ENCODE assay signal across 8 cellular contexts in genomic region chr19:19531951-19532805, GRCh38. TPM values are rescaled to one million over a fixed set of nuclear protein-coding genes. Genes with fewer than 3 reads are reported as not detected.
DNase-seq lines count a peak whose midpoint lies in the region; ATAC-seq and TF ChIP-seq lines count a peak whose summit lies in the region.

No MANE protein-coding gene starts in this region.

- no peaks in the 10 kb centered on the region for H3K9me3 ChIP-seq in Peyer's patch

- H3K27ac ChIP-seq in HL-60 (replicated peaks) (no peak overlapping the region), Peyer's patch (no peak overlapping the region)

- no peak for TF ChIP-seq POLR2A in Peyer's patch (IDR thresholded peaks at IDR 0.05)

- no peak overlapping the region for H3K4me3 ChIP-seq in HL-60 (replicated peaks; ENCODE audit: insufficient read depth, low read length)
- H3K4me3 ChIP-seq in Peyer's patch = no peak overlapping the region
- no peak overlapping the region for H3K4me3 ChIP-seq in fibroblast of villous mesenchyme (ENCODE audit: low read depth, low read length)

- in situ Hi-C loops in Caki2 (cut with HindIII; ENCODE audit: low pct_unique_long_range_greater_than_20kb, low sequenced_read_pairs) = loop anchor here (10.0 kb wide), 1 partner anchor 133 kb away; the partner anchor contains the start of genes ATP13A1 and ZNF101

- no peaks in the 10 kb centered on the region for H3K27me3 ChIP-seq in HL-60 (ENCODE audit: insufficient read depth, poor library complexity, severe bottlenecking)
- H3K27me3 ChIP-seq in Peyer's patch = no peaks in the 10 kb centered on the region

- DNase-seq in Caki2 (ENCODE audit: low read depth) (peak; percentile 35), HL-60 (ENCODE audit: low read depth in 1 of 2, low spot score in 1 of 2) (peak; percentile 55 to 70), Peyer's patch (peak; percentile 81 to 93 (median 90)), fibroblast of villous mesenchyme (ENCODE audit: low read depth) (peak; percentile 49), occipital lobe (lab: John Stamatoyannopoulos, UW) (peak; percentile 57), stromal cell of bone marrow (ENCODE audit: low read depth) (peak; percentile 35)
- DNase-seq in activated T-helper 1 cell treated with anti-CD3 and anti-CD28 coated beads, Interleukin-2, amount 50 U/mL, for 16 hours (ENCODE audit: low read depth in 1 of 2, low spot score in 1 of 2) = peak; percentile 82 to 86

- peak; percentile 78 for TF ChIP-seq CTCF in HL-60 (IDR thresholded peaks at IDR 0.05; ENCODE audit: insufficient read depth, low read length)
- peak; percentile 90 to 97 (median 96) for TF ChIP-seq CTCF in Peyer's patch (IDR thresholded peaks at IDR 0.05)
- TF ChIP-seq CTCF in fibroblast of villous mesenchyme (IDR thresholded peaks at IDR 0.05; ENCODE audit: insufficient read depth, low read depth, low read length) = peak; percentile 92

- peaks cover 0 to 23% (median 0%) of the 10 kb centered on the region in 3 donors for H3K36me3 ChIP-seq in Peyer's patch

- H3K4me1 ChIP-seq in Peyer's patch = peaks cover 0 to 8% (median 4%) of the 10 kb centered on the region in 4 donors

- no peak for ATAC-seq in GM18502 (IDR thresholded peaks at IDR 0.05; ENCODE audit: poor library complexity, unreplicated experiment)

RNA-seq across cellular contexts. Expression of gene YJEFN3, which starts 3.5 kb away (rescaled TPM):
- total RNA-seq in Caki2 (2014; rRNA removed; shearing (Covaris generic); ENCODE audit: low replicate concordance) = 0.61 and 2.5 TPM in 2 replicates
- total RNA-seq in Peyer's patch = 1 to 10 TPM; 4.4 to 9.9 (median 5.6) TPM
- 0.43 and 0.64 TPM in 2 replicates for total RNA-seq in fibroblast of villous mesenchyme
- 1.6 TPM for total RNA-seq in occipital lobe

RNA-seq across cellular contexts. Expression of gene CILP2, which starts 5.9 kb away (rescaled TPM):
- 0.20 TPM in 1 of 2 replicates, not detected in the other for total RNA-seq in Caki2 (2014; rRNA removed; shearing (Covaris generic); ENCODE audit: low replicate concordance)
- total RNA-seq in Peyer's patch (not detected), fibroblast of villous mesenchyme (under 0.01 and 0.43 TPM in 2 replicates), occipital lobe (0.62 TPM)

RNA-seq across cellular contexts. Expression of gene NDUFA13, which starts 16.2 kb away (rescaled TPM):
- total RNA-seq in Caki2 (2014; rRNA removed; shearing (Covaris generic); ENCODE audit: low replicate concordance) = 303 and 326 TPM in 2 replicates
- total RNA-seq in Peyer's patch = 100 to 1,000 TPM in 3 of 4 donors, 10 to 100 TPM in 1; 40.7 to 188 (median 126) TPM
- total RNA-seq in fibroblast of villous mesenchyme = 199 and 205 TPM in 2 replicates
- 60.4 TPM for total RNA-seq in occipital lobe

RNA-seq across cellular contexts. Expression of gene TSSK6, which starts 16.8 kb away (rescaled TPM):
- total RNA-seq in Caki2 (2014; rRNA removed; shearing (Covaris generic); ENCODE audit: low replicate concordance) = 4.1 and 7.7 TPM in 2 replicates
- 10 to 100 TPM in 2 of 4 donors, 1 to 10 TPM in 2; 3.0 to 14.0 (median 10.0) TPM for total RNA-seq in Peyer's patch
- total RNA-seq in fibroblast of villous mesenchyme = 1.3 and 2.3 TPM in 2 replicates
- total RNA-seq in occipital lobe = 1.2 TPM

Comparison
In these comparisons a context has a peak if more than half of its experiments do, and no peak if none do; other contexts are left out.
1. DNase-seq: peak in every context shown above with its lines; median percentile 90 in Peyer's patch; 84 in activated T-helper 1 cell treated with anti-CD3 and anti-CD28 coated beads, Interleukin-2, amount 50 U/mL, for 16 hours; 62 in HL-60; 57 in occipital lobe; 49 in fibroblast of villous mesenchyme; 35 in Caki2; 35 in stromal cell of bone marrow.